Comparison of ENCODE assay signal across 29 cellular contexts in genomic region chr17:69173118-69173517, GRCh38. TPM values are rescaled to one million over a fixed set of nuclear protein-coding genes. Genes with fewer than 3 reads are reported as not detected.
"Had no signal": no experiment of that assay in that cellular context is flagged by ENCODE, and none has a peak within 500 bp of the region (broad histone marks: within the 10 kb centered on the region; RNA-seq: fewer than 3 reads in every experiment).

No MANE protein-coding gene starts in this region.

- DNase-seq: activated CD4-positive, alpha-beta T cell treated with anti-CD3 and anti-CD28 coated beads for 48 hours; activated CD4-positive, alpha-beta T cell treated with anti-CD3 and anti-CD28 coated beads, Interleukin-2, amount 50 U/mL, for 4 hours; activated CD4-positive, CD25-positive, alpha-beta regulatory T cell treated with anti-CD3 and anti-CD28 coated beads, Interleukin-2, amount 50 U/mL, for 72 hours; activated CD8-positive, alpha-beta memory T cell treated with anti-CD3 and anti-CD28 coated beads, Interleukin-2, amount 50 U/mL, for 48 hours; activated CD8-positive, alpha-beta T cell treated with anti-CD3 and anti-CD28 coated beads, Interleukin-2, amount 10 ng/mL, durations not matched to agents 7 days and 5 days; activated naive CD4-positive, alpha-beta T cell treated with anti-CD3 and anti-CD28 coated beads, Interleukin-2, amount 50 U/mL, for 16 hours; activated naive CD8-positive, alpha-beta T cell treated with anti-CD3 and anti-CD28 coated beads, Interleukin-2, amount 10 ng/mL, durations not matched to agents 7 days and 5 days; activated T-cell treated with anti-CD3 and anti-CD28 coated beads, Interleukin-2, amount 50 U/mL, for 1 hour; adrenal gland; anterior cingulate cortex; caudate nucleus; MG63; MV-4-11; NCI-H1092 treated with DMSO at 0.1 percent for 48 hours; NCI-H1417 treated with DMSO at 0.1 percent for 48 hours; NCI-H1694; NCI-H2029; NCI-H2107; NCI-H2171 treated with DMSO at 0.1 percent for 48 hours; NCI-H226; NCI-H526; NCI-H82; RPMI8226; T-helper 17 cell; T-helper 9 cell had no signal

- H3K4me1 Mint-ChIP-seq: activated naive CD8-positive, alpha-beta T cell treated with anti-CD3 and anti-CD28 coated beads, Interleukin-2, amount 10 ng/mL, durations not matched to agents 7 days and 5 days; T-helper 17 cell; WTC11 had no signal

- H3K9me3 Mint-ChIP-seq: activated naive CD8-positive, alpha-beta T cell treated with anti-CD3 and anti-CD28 coated beads, Interleukin-2, amount 10 ng/mL, durations not matched to agents 7 days and 5 days; WTC11 had no signal

- H3K4me3 ChIP-seq: adrenal gland, MG63, SJSA1 had no signal

- H3K9me3 ChIP-seq: adrenal gland, MG63, SJSA1 had no signal

- ATAC-seq: activated CD8-positive, alpha-beta T cell treated with anti-CD3 and anti-CD28 coated beads, Interleukin-2, amount 10 ng/mL, durations not matched to agents 7 days and 5 days; Panc1; Right ventricle myocardium inferior; T-helper 17 cell; WTC11 had no signal

- H3K36me3 ChIP-seq: adrenal gland, MG63, SJSA1 had no signal

- H3K27ac ChIP-seq: adrenal gland, SJSA1 had no signal

- H3K4me3 Mint-ChIP-seq: activated CD8-positive, alpha-beta T cell treated with anti-CD3 and anti-CD28 coated beads, Interleukin-2, amount 10 ng/mL, durations not matched to agents 7 days and 5 days; activated naive CD8-positive, alpha-beta T cell treated with anti-CD3 and anti-CD28 coated beads, Interleukin-2, amount 10 ng/mL, durations not matched to agents 7 days and 5 days; T-helper 17 cell; WTC11 had no signal

- H3K36me3 Mint-ChIP-seq: activated naive CD8-positive, alpha-beta T cell treated with anti-CD3 and anti-CD28 coated beads, Interleukin-2, amount 10 ng/mL, durations not matched to agents 7 days and 5 days; WTC11 had no signal

- H3K4me1 ChIP-seq: adrenal gland had no signal

- H3K27me3 ChIP-seq: adrenal gland, MG63, SJSA1 had no signal

- H3K27me3 Mint-ChIP-seq: activated naive CD8-positive, alpha-beta T cell treated with anti-CD3 and anti-CD28 coated beads, Interleukin-2, amount 10 ng/mL, durations not matched to agents 7 days and 5 days; T-helper 17 cell had no signal

- H3K27ac Mint-ChIP-seq: activated CD8-positive, alpha-beta T cell treated with anti-CD3 and anti-CD28 coated beads, Interleukin-2, amount 10 ng/mL, durations not matched to agents 7 days and 5 days; activated naive CD8-positive, alpha-beta T cell treated with anti-CD3 and anti-CD28 coated beads, Interleukin-2, amount 10 ng/mL, durations not matched to agents 7 days and 5 days; WTC11 had no signal

RNA-seq across cellular contexts. Expression of gene ABCA6, which starts 31.4 kb away (rescaled TPM):
- total RNA-seq: SJSA1, WTC11 had no signal

RNA-seq across cellular contexts. Expression of gene ABCA10, which starts 55.5 kb away (rescaled TPM):
- total RNA-seq: WTC11 had no signal
